ENCODE assay signal across 22 cellular contexts in genomic region chr12:15543347-15543746, GRCh38.
A peak's percentile ranks its signal among the peaks of the same experiment; 100 is the strongest.
DNase-seq lines count a peak whose midpoint lies in the region; ATAC-seq, FAIRE-seq and TF ChIP-seq lines count a peak whose summit lies in the region.
"Had no signal": no experiment of that assay in that cellular context is flagged by ENCODE, and none has a peak within 500 bp of the region (broad histone marks: within the 10 kb centered on the region; RNA-seq: fewer than 3 reads in every experiment).

No MANE protein-coding gene starts in this region.

- peaks cover 63% of the 10 kb centered on the region for H3K4me1 Mint-ChIP-seq in activated CD4-positive, alpha-beta T cell treated with anti-CD3 and anti-CD28 coated beads for 36 hours
- H3K4me1 Mint-ChIP-seq in activated CD4-positive, alpha-beta T cell treated with anti-CD3 and anti-CD28 coated beads, Interleukin-2, amount 10 ng/mL, durations not matched to agents 24 days and 14 days = peaks cover 49% of the 10 kb centered on the region
- peaks cover 31% of the 10 kb centered on the region for H3K4me1 Mint-ChIP-seq in activated T-helper 17 cell treated with anti-CD3 and anti-CD28 coated beads, Interleukin-2, amount 50 U/mL, for 72 hours
- H3K4me1 Mint-ChIP-seq in naive thymus-derived CD4-positive, alpha-beta T cell = peaks cover 22 to 97% (median 85%) of the 10 kb centered on the region in 7 donors

- H3K4me1 ChIP-seq in naive thymus-derived CD4-positive, alpha-beta T cell (ENCODE audit: control insufficient read depth in 2 of 2, insufficient read depth in 2 of 2, low read length in 2 of 2) = peaks cover 0 to 56% of the 10 kb centered on the region in 2 donors
- H3K4me1 ChIP-seq in right lobe of liver = no peaks in the 10 kb centered on the region

- POLR2A ChIA-PET in activated CD4-positive, alpha-beta T cell treated with anti-CD3 and anti-CD28 coated beads for 36 hours (lab: Charles Lee) = no interaction called here
- POLR2A ChIA-PET in naive thymus-derived CD4-positive, alpha-beta T cell (lab: Charles Lee) = interaction anchor here (7.5 to 27.4 kb wide), 2 partner anchors 10 to 22 kb away, joined by 99 to 730 read pairs; no protein-coding TSS in a partner anchor

- H3K27ac ChIP-seq in naive thymus-derived CD4-positive, alpha-beta T cell (ENCODE audit: low read depth, low read length) = peak overlapping the region; percentile 32
- no peak overlapping the region for H3K27ac ChIP-seq in right lobe of liver
- H3K27ac ChIP-seq: HL-60, PC-9 had no signal

- ATAC-seq in activated CD4-positive, alpha-beta T cell treated with anti-CD3 and anti-CD28 coated beads for 36 hours = no peak
- no peak for ATAC-seq in activated T-helper 17 cell treated with anti-CD3 and anti-CD28 coated beads, Interleukin-2, amount 50 U/mL, for 72 hours (replicated peaks)
- ATAC-seq in naive thymus-derived CD4-positive, alpha-beta T cell = no peak
- no peak for ATAC-seq in right lobe of liver
- ATAC-seq in HG02973 (IDR thresholded peaks at IDR 0.05; ENCODE audit: unreplicated experiment) = no peak
- ATAC-seq: GM12878, K562 had no signal

- TF ChIP-seq POLR2A in right lobe of liver (IDR thresholded peaks at IDR 0.05) = no peak

- no peak overlapping the region for H3K4me3 Mint-ChIP-seq in activated CD4-positive, alpha-beta T cell treated with anti-CD3 and anti-CD28 coated beads for 36 hours
- H3K4me3 Mint-ChIP-seq in activated CD4-positive, alpha-beta T cell treated with anti-CD3 and anti-CD28 coated beads, Interleukin-2, amount 10 ng/mL, durations not matched to agents 24 days and 14 days = no peak overlapping the region
- no peak overlapping the region for H3K4me3 Mint-ChIP-seq in activated T-helper 17 cell treated with anti-CD3 and anti-CD28 coated beads, Interleukin-2, amount 50 U/mL, for 72 hours
- peak overlapping the region in 6 of 10 donors; percentile 33 to 72 (median 56) for H3K4me3 Mint-ChIP-seq in naive thymus-derived CD4-positive, alpha-beta T cell

- H3K36me3 Mint-ChIP-seq in activated CD4-positive, alpha-beta T cell treated with anti-CD3 and anti-CD28 coated beads for 36 hours (ENCODE audit: low read depth) = peaks cover 2% of the 10 kb centered on the region
- peaks cover 3% of the 10 kb centered on the region for H3K36me3 Mint-ChIP-seq in activated CD4-positive, alpha-beta T cell treated with anti-CD3 and anti-CD28 coated beads, Interleukin-2, amount 10 ng/mL, durations not matched to agents 24 days and 14 days (ENCODE audit: low read depth)
- H3K36me3 Mint-ChIP-seq in activated T-helper 17 cell treated with anti-CD3 and anti-CD28 coated beads, Interleukin-2, amount 50 U/mL, for 72 hours (ENCODE audit: low read depth) = no peaks in the 10 kb centered on the region
- peaks cover 9 to 27% (median 14%) of the 10 kb centered on the region in 5 donors for H3K36me3 Mint-ChIP-seq in naive thymus-derived CD4-positive, alpha-beta T cell

- peak overlapping the region; percentile 9 for H3K27ac Mint-ChIP-seq in activated CD4-positive, alpha-beta T cell treated with anti-CD3 and anti-CD28 coated beads for 36 hours
- no peak overlapping the region for H3K27ac Mint-ChIP-seq in activated CD4-positive, alpha-beta T cell treated with anti-CD3 and anti-CD28 coated beads, Interleukin-2, amount 10 ng/mL, durations not matched to agents 24 days and 14 days
- H3K27ac Mint-ChIP-seq in activated T-helper 17 cell treated with anti-CD3 and anti-CD28 coated beads, Interleukin-2, amount 50 U/mL, for 72 hours = peak overlapping the region; percentile 15
- H3K27ac Mint-ChIP-seq in naive thymus-derived CD4-positive, alpha-beta T cell = peak overlapping the region in 8 of 9 donors; percentile 59 to 100 (median 98)

- no peak for DNase-seq in activated CD4-positive, alpha-beta T cell treated with anti-CD3 and anti-CD28 coated beads for 36 hours
- DNase-seq in activated CD4-positive, alpha-beta T cell treated with anti-CD3 and anti-CD28 coated beads, Interleukin-2, amount 10 ng/mL, durations not matched to agents 24 days and 14 days = no peak
- DNase-seq in D721Med (ENCODE audit: insufficient read length, low spot score) = no peak
- no peak for DNase-seq in naive thymus-derived CD4-positive, alpha-beta T cell
- no peak for DNase-seq in right lobe of liver
- no peak for DNase-seq in Ammon's horn (ENCODE audit: low spot score)
- DNase-seq: 8988T, C1 segment of cervical spinal cord, Calu3, DMS79, GOT3, NCI-H1092 treated with DMSO at 0.1 percent for 48 hours, NCI-H1694 treated with DMSO at 0.1 percent for 48 hours, NCI-H2171, NCI-H446 treated with DMSO at 0.1 percent for 48 hours, NCI-H748 treated with DMSO at 0.1 percent for 48 hours, PC-9 had no signal

- peaks cover 2% of the 10 kb centered on the region for H3K9me3 Mint-ChIP-seq in activated CD4-positive, alpha-beta T cell treated with anti-CD3 and anti-CD28 coated beads for 36 hours (ENCODE audit: low read depth)
- H3K9me3 Mint-ChIP-seq in activated CD4-positive, alpha-beta T cell treated with anti-CD3 and anti-CD28 coated beads, Interleukin-2, amount 10 ng/mL, durations not matched to agents 24 days and 14 days = peaks cover 4% of the 10 kb centered on the region
- H3K9me3 Mint-ChIP-seq in activated T-helper 17 cell treated with anti-CD3 and anti-CD28 coated beads, Interleukin-2, amount 50 U/mL, for 72 hours = no peaks in the 10 kb centered on the region
- peaks cover 0 to 8% (median under 1%) of the 10 kb centered on the region in 11 donors for H3K9me3 Mint-ChIP-seq in naive thymus-derived CD4-positive, alpha-beta T cell

- CTCF ChIA-PET in activated CD4-positive, alpha-beta T cell treated with anti-CD3 and anti-CD28 coated beads for 36 hours (lab: Charles Lee) = no interaction called here
- CTCF ChIA-PET in naive thymus-derived CD4-positive, alpha-beta T cell (lab: Charles Lee) = interaction anchor here (2.3 to 9.6 kb wide), 2 partner anchors 10 to 25 kb away, joined by 5 to 101 read pairs; no protein-coding TSS in a partner anchor

- H3K27me3 ChIP-seq in naive thymus-derived CD4-positive, alpha-beta T cell (ENCODE audit: control insufficient read depth in 2 of 2, insufficient read depth in 2 of 2, low read length in 2 of 2) = no peaks in the 10 kb centered on the region
- no peaks in the 10 kb centered on the region for H3K27me3 ChIP-seq in right lobe of liver

- no peak overlapping the region for H3K4me3 ChIP-seq in naive thymus-derived CD4-positive, alpha-beta T cell (ENCODE audit: low read length)
- no peak overlapping the region for H3K4me3 ChIP-seq in right lobe of liver
- H3K4me3 ChIP-seq: GM12878, K562, PC-9 had no signal

- H3K36me3 ChIP-seq in naive thymus-derived CD4-positive, alpha-beta T cell (ENCODE audit: control insufficient read depth in 2 of 3, insufficient read depth in 3 of 3, low read length in 3 of 3) = no peaks in the 10 kb centered on the region
- H3K36me3 ChIP-seq in right lobe of liver = no peaks in the 10 kb centered on the region

- WGBS in right lobe of liver (ENCODE audit: insufficient coverage, low coverage, low lambda C conversion rate, missing lambda C conversion rate) = 58% methylated on average over 3 of the region's 3 CpGs

- H3K27me3 Mint-ChIP-seq in activated CD4-positive, alpha-beta T cell treated with anti-CD3 and anti-CD28 coated beads for 36 hours = no peaks in the 10 kb centered on the region
- no peaks in the 10 kb centered on the region for H3K27me3 Mint-ChIP-seq in activated CD4-positive, alpha-beta T cell treated with anti-CD3 and anti-CD28 coated beads, Interleukin-2, amount 10 ng/mL, durations not matched to agents 24 days and 14 days
- no peaks in the 10 kb centered on the region for H3K27me3 Mint-ChIP-seq in activated T-helper 17 cell treated with anti-CD3 and anti-CD28 coated beads, Interleukin-2, amount 50 U/mL, for 72 hours
- H3K27me3 Mint-ChIP-seq in naive thymus-derived CD4-positive, alpha-beta T cell = no peaks in the 10 kb centered on the region

- intact Hi-C loops in activated CD4-positive, alpha-beta T cell treated with anti-CD3 and anti-CD28 coated beads for 36 hours (cut with DNase I, micrococcal nuclease) = no loop called here
- intact Hi-C loops in activated CD4-positive, alpha-beta T cell treated with anti-CD3 and anti-CD28 coated beads, Interleukin-2, amount 10 ng/mL, durations not matched to agents 24 days and 14 days (cut with micrococcal nuclease) = loop anchor here (10.0 kb wide), 1 partner anchor 579 kb away; the partner anchor contains the start of gene ARHGDIB
- intact Hi-C loops in naive thymus-derived CD4-positive, alpha-beta T cell (cut with micrococcal nuclease) = loop anchor here in 1 of 2 donors (10.0 kb wide), 2 partner anchors 909 to 1149 kb away; no protein-coding TSS in a partner anchor
- intact Hi-C loops in right lobe of liver (cut with DNase I) = no loop called here

- no peaks in the 10 kb centered on the region for H3K9me3 ChIP-seq in naive thymus-derived CD4-positive, alpha-beta T cell (ENCODE audit: control insufficient read depth in 2 of 3, low read length in 3 of 3)
- no peaks in the 10 kb centered on the region for H3K9me3 ChIP-seq in right lobe of liver

- no peak for TF ChIP-seq CTCF in D721Med (IDR thresholded peaks at IDR 0.05; ENCODE audit: insufficient read depth, missing control alignments)
- no peak for TF ChIP-seq CTCF in right lobe of liver (IDR thresholded peaks at IDR 0.05)

- peak; percentile 44 for FAIRE-seq in D721Med (lab: Jason Lieb, UNC)
- FAIRE-seq: GM12878, K562 had no signal

Comparison
In these comparisons a context has a peak if more than half of its experiments do, and no peak if none do; other contexts are left out.
1. H3K4me3 Mint-ChIP-seq: peak in naive thymus-derived CD4-positive, alpha-beta T cell (6 of 10); none in activated CD4-positive, alpha-beta T cell treated with anti-CD3 and anti-CD28 coated beads for 36 hours (single experiment), activated CD4-positive, alpha-beta T cell treated with anti-CD3 and anti-CD28 coated beads, Interleukin-2, amount 10 ng/mL, durations not matched to agents 24 days and 14 days (single experiment) and activated T-helper 17 cell treated with anti-CD3 and anti-CD28 coated beads, Interleukin-2, amount 50 U/mL, for 72 hours (single experiment).